Comparison of ENCODE assay signal across 1 cellular context in the genomic region with DNA sequence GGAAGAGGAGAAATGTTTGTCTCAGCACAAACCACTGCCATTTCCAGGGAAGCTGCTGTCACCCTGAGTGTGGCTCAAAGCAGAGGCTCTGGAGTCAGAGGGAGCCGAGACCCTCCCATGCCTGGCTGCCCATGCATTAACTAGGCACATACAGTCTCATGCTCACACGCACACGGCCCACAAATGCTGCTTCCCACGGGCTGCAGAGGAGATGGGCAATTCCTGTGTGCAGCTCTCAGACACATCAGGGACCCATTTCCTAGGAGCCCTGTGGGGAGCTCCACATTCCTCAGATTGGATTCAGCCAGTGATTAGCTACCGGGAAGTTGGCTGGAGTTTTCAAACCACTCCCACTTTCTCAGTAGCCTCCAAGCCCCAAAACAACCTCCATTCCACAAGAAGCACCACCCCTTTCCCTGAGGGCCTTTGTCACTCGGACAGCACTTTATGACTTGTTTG.
TF ChIP-seq lines count a peak whose summit lies in the region.

No MANE protein-coding gene starts in this region.

TF ChIP-seq in H1, 55 proteins besides CTCF, POLR2A, EP300 and RAD21:
- TF ChIP-seq CHD2 (IDR thresholded peaks at IDR 0.05; ENCODE audit: low read length) (no peak), GABPA (IDR thresholded peaks at IDR 0.05; ENCODE audit: borderline replicate concordance, insufficient read depth, low read length) (no peak), RBBP5 (IDR thresholded peaks at IDR 0.05; ENCODE audit: borderline replicate concordance, low read depth, low read length) (no peak), CREB1 (IDR thresholded peaks at IDR 0.05) (no peak), CHD7 (IDR thresholded peaks at IDR 0.05; ENCODE audit: insufficient replicate concordance, low read length) (no peak), ATF3 (IDR thresholded peaks at IDR 0.05; ENCODE audit: insufficient read depth, low read depth, low read length) (no peak), POLR2AphosphoS5 (IDR thresholded peaks at IDR 0.05; ENCODE audit: low read depth, low read length) (no peak), EZH2 (IDR thresholded peaks at IDR 0.05; ENCODE audit: low read depth, low read length, severe bottlenecking) (no peak), MAFK (IDR thresholded peaks at IDR 0.05; ENCODE audit: low read depth, low read length) (no peak), SP4 (IDR thresholded peaks at IDR 0.05; ENCODE audit: low read length) (no peak), GTF2F1 (IDR thresholded peaks at IDR 0.05; ENCODE audit: borderline replicate concordance, low read depth, low read length) (no peak), KDM4A (IDR thresholded peaks at IDR 0.05; ENCODE audit: low read depth, low read length, severe bottlenecking) (no peak), SIX5 (IDR thresholded peaks at IDR 0.05; ENCODE audit: low read depth, low read length) (no peak), BACH1 (IDR thresholded peaks at IDR 0.05; ENCODE audit: low read length) (no peak), CTBP2 (IDR thresholded peaks at IDR 0.05; ENCODE audit: borderline replicate concordance, insufficient read depth, insufficient read length, low read length) (no peak), SIN3A (conservative IDR thresholded peaks at IDR 0.05 in 1 of 2, IDR thresholded peaks at IDR 0.05 in 1 of 2; ENCODE audit: low read depth in 1 of 2, low read length in 2 of 2) (no peak), SUZ12 (IDR thresholded peaks at IDR 0.05; ENCODE audit: low read length) (no peak), YY1 (IDR thresholded peaks at IDR 0.05; ENCODE audit: low read depth, low read length) (no peak)
- TF ChIP-seq, protein P1, sequence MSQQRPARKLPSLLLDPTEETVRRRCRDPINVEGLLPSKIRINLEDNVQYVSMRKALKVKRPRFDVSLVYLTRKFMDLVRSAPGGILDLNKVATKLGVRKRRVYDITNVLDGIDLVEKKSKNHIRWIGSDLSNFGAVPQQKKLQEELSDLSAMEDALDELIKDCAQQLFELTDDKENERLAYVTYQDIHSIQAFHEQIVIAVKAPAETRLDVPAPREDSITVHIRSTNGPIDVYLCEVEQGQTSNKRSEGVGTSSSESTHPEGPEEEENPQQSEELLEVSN (IDR thresholded peaks at IDR 0.05): no peak
